ENCODE assay signal across 1 cellular context in the genomic region with DNA sequence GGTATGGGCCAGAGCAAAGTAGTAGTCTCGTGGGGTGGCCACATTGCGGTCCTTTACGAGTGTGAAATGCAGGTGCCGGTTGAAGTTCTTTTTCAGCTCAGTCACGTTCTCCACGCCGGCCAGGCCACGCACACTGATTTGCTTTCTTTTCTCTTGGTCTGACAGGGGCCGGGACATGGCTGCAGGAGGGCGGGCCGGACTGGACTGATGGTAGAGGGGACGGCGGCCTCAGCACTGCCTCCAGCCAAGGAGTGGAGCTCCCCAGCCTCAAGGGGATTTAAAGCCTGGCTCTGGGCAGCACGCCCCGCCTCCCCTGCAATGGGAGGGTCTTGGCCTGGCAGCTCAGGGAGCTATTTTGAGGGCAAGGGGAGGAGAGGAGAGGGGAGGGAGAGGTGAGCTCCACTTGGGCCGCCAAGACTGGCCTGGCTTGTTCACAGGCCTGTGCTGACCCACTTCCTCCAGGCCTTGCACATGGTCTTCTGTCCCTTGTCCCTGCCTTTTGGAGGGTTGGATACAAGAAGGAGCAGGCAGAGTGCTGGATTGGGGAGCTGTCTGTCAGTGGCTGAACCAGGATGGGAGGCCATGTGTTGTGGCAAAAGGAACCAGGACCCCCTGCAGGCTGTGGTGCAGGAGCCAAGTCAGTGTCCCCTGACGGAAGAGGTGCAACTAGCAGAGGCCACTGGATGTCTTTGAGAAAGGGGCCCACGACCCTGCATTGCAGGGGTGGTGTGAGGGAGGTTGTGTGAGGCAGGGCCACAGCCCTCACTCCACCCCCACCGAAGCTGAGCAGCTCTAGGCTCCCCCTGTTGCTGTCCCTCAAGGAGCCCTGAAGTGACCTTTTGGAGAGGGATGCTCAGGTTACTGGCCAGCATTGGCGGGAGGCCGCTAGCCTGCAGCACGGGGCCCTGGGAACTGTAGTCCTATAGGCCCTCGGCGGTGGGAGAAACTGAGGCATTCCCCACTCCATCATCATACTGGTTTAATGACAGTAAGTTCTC.
TF ChIP-seq lines count a peak whose summit lies in the region.

A gene (minus strand): TSS at position 253 of the 998 bp plus-strand sequence. CDS start 76 bp downstream, at position 177.

TF ChIP-seq in GM12878, 131 proteins besides CTCF, POLR2A, EP300 and RAD21 (continued from another document):
- TF ChIP-seq, protein P1, sequence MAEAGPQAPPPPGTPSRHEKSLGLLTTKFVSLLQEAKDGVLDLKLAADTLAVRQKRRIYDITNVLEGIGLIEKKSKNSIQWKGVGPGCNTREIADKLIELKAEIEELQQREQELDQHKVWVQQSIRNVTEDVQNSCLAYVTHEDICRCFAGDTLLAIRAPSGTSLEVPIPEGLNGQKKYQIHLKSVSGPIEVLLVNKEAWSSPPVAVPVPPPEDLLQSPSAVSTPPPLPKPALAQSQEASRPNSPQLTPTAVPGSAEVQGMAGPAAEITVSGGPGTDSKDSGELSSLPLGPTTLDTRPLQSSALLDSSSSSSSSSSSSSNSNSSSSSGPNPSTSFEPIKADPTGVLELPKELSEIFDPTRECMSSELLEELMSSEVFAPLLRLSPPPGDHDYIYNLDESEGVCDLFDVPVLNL (IDR thresholded peaks at IDR 0.05; ENCODE audit: low read depth, low read length), result no peak
